ENCODE assay signal across 1 cellular context in genomic region chr17:33288954-33289353, GRCh38.
TF ChIP-seq lines count a peak whose summit lies in the region.

No MANE protein-coding gene starts in this region.

TF ChIP-seq in WTC11, 78 proteins besides CTCF, POLR2A, EP300 and RAD21 (continued from another document):
- TF ChIP-seq FOXP4 (CRISPR knock-in tag; IDR thresholded peaks at IDR 0.05): no peak
- TF ChIP-seq ZNF232 (CRISPR knock-in tag; IDR thresholded peaks at IDR 0.05): no peak
- no peak for TF ChIP-seq MAX (CRISPR knock-in tag; IDR thresholded peaks at IDR 0.05)
- no peak for TF ChIP-seq E2F5 (CRISPR knock-in tag; IDR thresholded peaks at IDR 0.05)
- no peak for TF ChIP-seq ERG (CRISPR knock-in tag; IDR thresholded peaks at IDR 0.05)
- TF ChIP-seq MYBL2 (CRISPR knock-in tag; IDR thresholded peaks at IDR 0.05): no peak
